ENCODE assay signal across 8 cellular contexts in the genomic region with DNA sequence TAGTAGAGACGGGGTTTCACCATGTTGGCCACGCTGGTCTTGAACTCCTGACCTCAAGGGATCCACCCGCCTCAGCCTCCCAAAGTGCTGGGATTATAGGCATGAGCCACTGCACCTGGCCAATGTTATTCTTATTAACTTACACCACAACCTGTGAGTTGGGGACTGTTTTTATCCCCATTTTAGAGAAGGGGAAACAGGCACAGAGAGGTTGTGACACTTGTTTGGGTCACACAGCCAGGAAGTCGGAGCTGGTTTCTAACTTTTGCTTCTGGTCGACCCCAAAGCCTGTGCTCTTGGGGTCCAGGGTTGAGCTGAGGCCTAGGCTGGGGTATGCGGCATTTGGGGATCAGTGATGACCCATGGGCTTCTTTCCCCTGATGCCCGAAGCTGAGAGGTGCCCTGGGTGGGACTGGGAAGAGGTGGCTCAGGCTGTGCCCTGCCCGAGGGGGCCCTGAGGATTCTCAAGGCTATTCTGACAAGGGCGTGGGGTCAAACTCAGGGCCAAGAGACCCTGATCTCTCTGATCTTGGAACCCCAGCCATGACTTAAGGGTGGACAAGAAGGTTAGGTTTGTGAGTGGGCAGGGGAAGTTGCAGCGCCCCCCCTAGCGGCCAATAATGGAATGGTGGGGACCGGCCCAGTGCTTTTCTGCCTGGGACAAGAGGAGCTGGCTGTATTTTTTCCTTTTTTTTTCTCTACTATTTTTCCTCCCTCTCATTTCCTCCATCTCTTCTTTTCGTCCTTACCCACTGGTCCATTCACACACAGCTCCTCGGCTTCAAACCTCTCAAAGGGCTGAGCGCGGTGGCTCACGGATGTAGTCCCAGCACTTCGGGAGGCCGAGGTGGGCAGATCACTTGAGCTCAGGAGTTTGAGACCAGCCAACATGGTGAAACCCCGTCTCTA. TPM values are rescaled to one million over a fixed set of nuclear protein-coding genes. Genes with fewer than 3 reads are reported as not detected.
DNase-seq lines count a peak whose midpoint lies in the region; ATAC-seq and TF ChIP-seq lines count a peak whose summit lies in the region.

No MANE protein-coding gene starts in this region.

- no peak overlapping the region for H3K4me3 ChIP-seq in mucosa of descending colon

- H3K9me3 ChIP-seq in mucosa of descending colon, result no peaks in the 10 kb centered on the region

- peak; percentile 6 to 8 for DNase-seq in NCI-H2081 (lab: John Stamatoyannopoulos, UW)
- DNase-seq in NCI-H2081 treated with DMSO at 0.1 percent for 48 hours (lab: John Stamatoyannopoulos, UW), result no peak
- peak; percentile 6 for DNase-seq in NCI-H1694 treated with DMSO at 0.1 percent for 48 hours (lab: John Stamatoyannopoulos, UW)
- DNase-seq in activated CD8-positive, alpha-beta memory T cell treated with anti-CD3 and anti-CD28 coated beads for 24 hours, result peak; percentile 79
- DNase-seq in epidermal melanocyte (ENCODE audit: insufficient read length, low spot score), result peak; percentile 51
- DNase-seq in mucosa of descending colon, result peak in 2 of 3 donors; percentile 72 to 77
- peak in 38 of 49 donors; percentile 6 to 72 (median 37) for DNase-seq in substantia nigra (lab: John Stamatoyannopoulos, UW)

- no peak overlapping the region for H3K27ac ChIP-seq in substantia nigra (ENCODE audit: low read depth, low read length, poor library complexity, severe bottlenecking)

- ATAC-seq in mucosa of descending colon, result peak; percentile 61
- no peak for ATAC-seq in HG02973 (IDR thresholded peaks at IDR 0.05; ENCODE audit: unreplicated experiment)

- no peaks in the 10 kb centered on the region for H3K36me3 ChIP-seq in mucosa of descending colon (ENCODE audit: low read depth)

- TF ChIP-seq CTCF in mucosa of descending colon (IDR thresholded peaks at IDR 0.05), result peak; percentile 76

- intact Hi-C loops in mucosa of descending colon (cut with DNase I, micrococcal nuclease), result no loop called here

- H3K4me1 ChIP-seq in mucosa of descending colon (ENCODE audit: low read depth), result no peaks in the 10 kb centered on the region

RNA-seq across cellular contexts. Expression of gene SDSL, which starts 3.0 kb away (rescaled TPM):
- total RNA-seq in mucosa of descending colon, result 10 to 100 TPM in 2 of 3 donors, 1 to 10 TPM in 1; 9.4 to 24.0 (median 15.7) TPM

RNA-seq across cellular contexts. Expression of gene SDS, which starts 21.5 kb away (rescaled TPM):
- 1 to 10 TPM in 2 of 3 donors, under 1 TPM in 1; 0.44 to 3.9 (median 3.2) TPM for total RNA-seq in mucosa of descending colon

RNA-seq across cellular contexts. Expression of gene LHX5, which starts 46.5 kb away (rescaled TPM):
- total RNA-seq in mucosa of descending colon, result not detected
